ENCODE assay signal across 11 cellular contexts in genomic region chr11:70326365-70326803, GRCh38. TPM values are rescaled to one million over a fixed set of nuclear protein-coding genes. Genes with fewer than 3 reads are reported as not detected.
DNase-seq lines count a peak whose midpoint lies in the region; ATAC-seq and TF ChIP-seq lines count a peak whose summit lies in the region.
"Had no signal": no experiment of that assay in that cellular context is flagged by ENCODE, and none has a peak within 500 bp of the region (broad histone marks: within the 10 kb centered on the region; RNA-seq: fewer than 3 reads in every experiment).

No MANE protein-coding gene starts in this region.

- no peak overlapping the region for H3K4me3 ChIP-seq in fibroblast of mammary gland (ENCODE audit: control insufficient read depth, low read depth, low read length)
- H3K4me3 ChIP-seq in naive thymus-derived CD4-positive, alpha-beta T cell (ENCODE audit: low read length), result no peak overlapping the region

- no peaks in the 10 kb centered on the region for H3K27me3 Mint-ChIP-seq in naive thymus-derived CD4-positive, alpha-beta T cell
- H3K27me3 Mint-ChIP-seq in stimulated activated memory B cell treated with anti-CD40 and anti-IgM and Interleukin-4, amounts not matched to agents 10 μg/mL and 1 μg/mL and 100 μg/mL, for 72 hours, result no peaks in the 10 kb centered on the region
- H3K27me3 Mint-ChIP-seq: B cell, memory B cell had no signal

- H3K27ac ChIP-seq in naive thymus-derived CD4-positive, alpha-beta T cell (ENCODE audit: low read depth, low read length), result no peak overlapping the region

- H3K4me1 Mint-ChIP-seq in naive thymus-derived CD4-positive, alpha-beta T cell, result peaks cover 0 to 4% (median 0%) of the 10 kb centered on the region in 7 donors
- peaks cover 16% of the 10 kb centered on the region for H3K4me1 Mint-ChIP-seq in stimulated activated memory B cell treated with anti-CD40 and anti-IgM and Interleukin-4, amounts not matched to agents 10 μg/mL and 1 μg/mL and 100 μg/mL, for 72 hours
- H3K4me1 Mint-ChIP-seq: B cell had no signal

- H3K36me3 Mint-ChIP-seq in naive thymus-derived CD4-positive, alpha-beta T cell, result peaks cover 20 to 57% (median 34%) of the 10 kb centered on the region in 5 donors
- peaks cover 47% of the 10 kb centered on the region for H3K36me3 Mint-ChIP-seq in stimulated activated memory B cell treated with anti-CD40 and anti-IgM and Interleukin-4, amounts not matched to agents 10 μg/mL and 1 μg/mL and 100 μg/mL, for 72 hours

- DNase-seq in Right ventricle myocardium inferior (ENCODE audit: missing footprints) (no peak), cardiac septum (ENCODE audit: low spot score) (no peak), fibroblast of mammary gland (ENCODE audit: low read depth) (peak; percentile 86), NCI-H1694 (lab: John Stamatoyannopoulos, UW) (no peak), NCI-H446 treated with DMSO at 0.1 percent for 48 hours (lab: John Stamatoyannopoulos, UW) (no peak)
- no peak for DNase-seq in naive thymus-derived CD4-positive, alpha-beta T cell
- DNase-seq: effector CD4-positive, alpha-beta T cell had no signal

- no peaks in the 10 kb centered on the region for H3K4me1 ChIP-seq in naive thymus-derived CD4-positive, alpha-beta T cell (ENCODE audit: control insufficient read depth in 2 of 2, insufficient read depth in 2 of 2, low read length in 2 of 2)

- H3K27me3 ChIP-seq in naive thymus-derived CD4-positive, alpha-beta T cell (ENCODE audit: control insufficient read depth in 2 of 2, insufficient read depth in 2 of 2, low read length in 2 of 2), result no peaks in the 10 kb centered on the region

- H3K9me3 ChIP-seq in naive thymus-derived CD4-positive, alpha-beta T cell (ENCODE audit: control insufficient read depth in 2 of 3, low read length in 3 of 3), result no peaks in the 10 kb centered on the region

- TF ChIP-seq CTCF in fibroblast of mammary gland (conservative IDR thresholded peaks at IDR 0.05; ENCODE audit: control insufficient read depth, insufficient read depth, low read depth, low read length), result no peak

- CTCF ChIA-PET in naive thymus-derived CD4-positive, alpha-beta T cell (lab: Charles Lee), result no interaction called here

- peaks cover 4 to 70% (median 21%) of the 10 kb centered on the region in 3 experiments for H3K36me3 ChIP-seq in naive thymus-derived CD4-positive, alpha-beta T cell (ENCODE audit: control insufficient read depth in 2 of 3, insufficient read depth in 3 of 3, low read length in 3 of 3)

- no peak overlapping the region for H3K27ac Mint-ChIP-seq in naive thymus-derived CD4-positive, alpha-beta T cell
- no peak overlapping the region for H3K27ac Mint-ChIP-seq in stimulated activated memory B cell treated with anti-CD40 and anti-IgM and Interleukin-4, amounts not matched to agents 10 μg/mL and 1 μg/mL and 100 μg/mL, for 72 hours
- H3K27ac Mint-ChIP-seq: B cell had no signal

- no peak overlapping the region for H3K4me3 Mint-ChIP-seq in naive thymus-derived CD4-positive, alpha-beta T cell
- no peak overlapping the region for H3K4me3 Mint-ChIP-seq in stimulated activated memory B cell treated with anti-CD40 and anti-IgM and Interleukin-4, amounts not matched to agents 10 μg/mL and 1 μg/mL and 100 μg/mL, for 72 hours
- H3K4me3 Mint-ChIP-seq: B cell, memory B cell had no signal

- H3K9me3 Mint-ChIP-seq in naive thymus-derived CD4-positive, alpha-beta T cell, result peaks cover 0 to 3% (median 0%) of the 10 kb centered on the region in 11 donors
- no peaks in the 10 kb centered on the region for H3K9me3 Mint-ChIP-seq in stimulated activated memory B cell treated with anti-CD40 and anti-IgM and Interleukin-4, amounts not matched to agents 10 μg/mL and 1 μg/mL and 100 μg/mL, for 72 hours
- H3K9me3 Mint-ChIP-seq: memory B cell had no signal

- intact Hi-C loops in Right ventricle myocardium inferior (cut with DNase I) (no loop called here), cardiac septum (cut with DNase I) (no loop called here)
- intact Hi-C loops in naive thymus-derived CD4-positive, alpha-beta T cell (cut with micrococcal nuclease), result no loop called here

- ATAC-seq in Right ventricle myocardium inferior (peak; percentile 78), GM18511 (IDR thresholded peaks at IDR 0.05; ENCODE audit: unreplicated experiment) (no peak)
- peak; percentile 54 for ATAC-seq in naive thymus-derived CD4-positive, alpha-beta T cell
- ATAC-seq in stimulated activated memory B cell treated with anti-CD40 and anti-IgM and Interleukin-4, amounts not matched to agents 10 μg/mL and 1 μg/mL and 100 μg/mL, for 72 hours, result no peak

- POLR2A ChIA-PET in naive thymus-derived CD4-positive, alpha-beta T cell (lab: Charles Lee), result interaction anchor here (0.6 kb wide), 1 partner anchor 116 kb away, joined by 4 read pairs; no protein-coding TSS in a partner anchor

RNA-seq across cellular contexts. Expression of gene PPFIA1, which starts 55.9 kb away (rescaled TPM):
- total RNA-seq in Right ventricle myocardium inferior (43.8 TPM), cardiac septum (42.8 TPM)
- total RNA-seq in naive thymus-derived CD4-positive, alpha-beta T cell, result 10 to 100 TPM; 41.5 to 71.0 (median 52.3) TPM
- 10 to 100 TPM; 14.3 to 14.8 TPM for polyA plus RNA-seq in naive thymus-derived CD4-positive, alpha-beta T cell

Comparison
In these comparisons a context has a peak if more than half of its experiments do, and no peak if none do; other contexts are left out.
1. ATAC-seq: peak in Right ventricle myocardium inferior (single experiment) and naive thymus-derived CD4-positive, alpha-beta T cell (single experiment); none in stimulated activated memory B cell treated with anti-CD40 and anti-IgM and Interleukin-4, amounts not matched to agents 10 μg/mL and 1 μg/mL and 100 μg/mL, for 72 hours (single experiment) and GM18511 (single experiment).